16 cellular contexts compared by ENCODE assay signal in the genomic region with DNA sequence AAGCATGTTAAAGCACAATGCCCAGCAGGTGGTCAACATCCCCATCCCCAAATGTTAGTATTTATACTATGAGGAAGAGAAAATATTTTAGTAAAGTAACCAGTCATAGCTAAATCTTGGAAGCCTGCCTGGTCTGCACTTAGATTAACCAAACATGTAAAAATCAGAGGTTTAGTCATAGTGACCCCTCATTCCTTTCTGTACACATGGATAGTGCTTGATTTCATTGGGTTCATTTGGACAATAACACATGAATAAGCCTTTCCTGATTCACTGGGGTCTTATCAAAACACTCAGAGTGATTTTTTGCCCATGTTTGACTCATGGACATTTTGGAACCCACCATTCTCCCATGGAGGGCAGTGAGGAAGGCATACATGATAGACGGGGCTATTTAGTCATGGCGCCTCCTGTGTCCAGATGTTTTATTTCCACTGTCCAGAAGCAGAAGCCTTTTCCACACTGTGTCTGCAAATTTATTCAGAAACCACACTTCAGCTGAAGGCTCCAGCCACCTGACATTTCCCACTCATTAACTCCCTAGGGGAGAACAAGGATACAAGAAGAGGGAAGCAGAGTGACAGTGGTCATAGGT.
DNase-seq lines count a peak whose midpoint lies in the region.
"Had no signal": no experiment of that assay in that cellular context is flagged by ENCODE, and none has a peak within 500 bp of the region (broad histone marks: within the 10 kb centered on the region; RNA-seq: fewer than 3 reads in every experiment).

No MANE protein-coding gene starts in this region.

- DNase-seq in AG08395 (ENCODE audit: low spot score), result peak; percentile 72
- DNase-seq in HS-5 (ENCODE audit: low read depth), result peak; percentile 83
- peak; percentile 11 for DNase-seq in astrocyte of the hippocampus (ENCODE audit: low read depth, low spot score)
- peak; percentile 2 for DNase-seq in glomerular visceral epithelial cell (ENCODE audit: extremely low spot score)
- no peak for DNase-seq in nucleus accumbens (lab: John Stamatoyannopoulos, UW)
- no peak for DNase-seq in NCI-H146 treated with DMSO at 0.1 percent for 48 hours (lab: John Stamatoyannopoulos, UW; ENCODE audit: unreplicated experiment)
- DNase-seq in NCI-H345 treated with DMSO at 0.1 percent for 48 hours (lab: John Stamatoyannopoulos, UW; ENCODE audit: unreplicated experiment), result no peak
- no peak for DNase-seq in GDM1 (lab: John Stamatoyannopoulos, UW)
- DNase-seq: activated naive CD4-positive, alpha-beta T cell treated with anti-CD3 and anti-CD28 coated beads, Interleukin-2, amount 50 U/mL, for 16 hours; GF-D8; NCI-H1105 treated with DMSO at 0.1 percent for 48 hours; NCI-H345; SHP77 treated with DMSO at 0.1 percent for 48 hours; stimulated activated CD4-positive, alpha-beta T cell treated with anti-CD3 and anti-CD28 coated beads, Interleukin-12 subunit alpha, Interleukin-12 subunit beta, amount 100 ng/mL, for 4 hours; stimulated activated naive CD4-positive, alpha-beta T cell treated with Interleukin-2 at 50 U/mL for 16 hours; T-helper 9 cell had no signal

Comparison
In these comparisons a context has a peak if more than half of its experiments do, and no peak if none do; other contexts are left out.
1. DNase-seq: peak in AG08395 (single experiment), HS-5 (single experiment), astrocyte of the hippocampus (single experiment) and glomerular visceral epithelial cell (single experiment); none in nucleus accumbens (0 of 56), NCI-H146 treated with DMSO at 0.1 percent for 48 hours (single experiment), NCI-H345 treated with DMSO at 0.1 percent for 48 hours (single experiment) and GDM1 (single experiment).